15 cellular contexts compared by ENCODE assay signal in the genomic region with DNA sequence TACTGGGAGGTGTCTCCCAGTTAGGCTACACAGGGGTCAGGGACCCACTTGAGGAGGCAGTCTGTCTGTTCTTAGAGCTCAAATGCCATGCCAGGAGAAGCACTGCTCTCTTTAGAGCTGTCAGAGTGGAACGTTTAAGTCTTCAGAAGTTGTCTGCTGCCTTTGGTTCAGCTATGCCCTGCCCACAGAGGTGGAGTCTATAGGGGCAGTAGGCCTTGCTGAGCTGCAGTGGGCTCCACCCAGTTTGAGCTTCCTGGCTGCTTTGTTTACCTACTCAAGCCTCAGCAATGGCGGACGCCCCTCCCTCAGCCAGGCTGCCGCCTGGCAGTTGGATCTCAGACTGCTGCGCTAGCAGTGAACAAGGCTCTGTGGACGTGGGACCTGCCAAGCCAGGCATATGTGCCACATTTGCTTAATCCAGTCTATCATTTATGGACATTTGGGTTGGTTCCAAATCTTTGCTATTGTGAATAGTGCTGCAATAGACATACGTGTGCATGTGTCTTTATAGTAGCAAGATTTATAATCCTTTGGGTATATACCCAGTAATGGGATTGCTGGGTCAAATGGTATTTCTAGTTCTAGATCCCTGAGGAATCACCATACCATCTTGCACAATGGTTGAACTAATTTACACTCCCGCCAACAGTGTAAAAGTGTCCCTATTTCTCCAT. TPM values are rescaled to one million over a fixed set of nuclear protein-coding genes. Genes with fewer than 3 reads are reported as not detected.
A peak's percentile ranks its signal among the peaks of the same experiment; 100 is the strongest.
DNase-seq lines count a peak whose midpoint lies in the region.
"Not testable (repeated sequence)": the region's sequence is repeated elsewhere in the genome, so short reads cannot be mapped to it uniquely, and the experiment has no call there.
"Had no signal": no experiment of that assay in that cellular context is flagged by ENCODE, and none has a peak within 500 bp of the region (broad histone marks: within the 10 kb centered on the region; RNA-seq: fewer than 3 reads in every experiment).

No MANE protein-coding gene starts in this region.

- H3K27me3 ChIP-seq in thymus (ENCODE audit: control insufficient read depth, insufficient read depth), result not testable (repeated sequence)

- peak overlapping the region; percentile 77 for H3K27ac Mint-ChIP-seq in activated CD4-positive, alpha-beta memory T cell treated with anti-CD3 and anti-CD28 coated beads, Interleukin-2, amount 10 ng/mL, durations not matched to agents 7 days and 5 days
- H3K27ac Mint-ChIP-seq in activated naive CD8-positive, alpha-beta T cell treated with anti-CD3 and anti-CD28 coated beads for 36 hours, result peak overlapping the region; percentile 55

- H3K36me3 Mint-ChIP-seq in activated CD4-positive, alpha-beta memory T cell treated with anti-CD3 and anti-CD28 coated beads, Interleukin-2, amount 10 ng/mL, durations not matched to agents 7 days and 5 days (ENCODE audit: low read depth), result peaks cover 20% of the 10 kb centered on the region
- H3K36me3 Mint-ChIP-seq in activated naive CD8-positive, alpha-beta T cell treated with anti-CD3 and anti-CD28 coated beads for 36 hours, result not testable (repeated sequence)

- peaks cover 13% of the 10 kb centered on the region for H3K27me3 Mint-ChIP-seq in activated CD4-positive, alpha-beta memory T cell treated with anti-CD3 and anti-CD28 coated beads, Interleukin-2, amount 10 ng/mL, durations not matched to agents 7 days and 5 days
- H3K27me3 Mint-ChIP-seq in activated naive CD8-positive, alpha-beta T cell treated with anti-CD3 and anti-CD28 coated beads for 36 hours, result not testable (repeated sequence)

- DNase-seq in HT-29 (ENCODE audit: low spot score) (peak; percentile 26), T-helper 22 cell (ENCODE audit: low read depth) (peak; percentile 54), activated T-helper 1 cell treated with Interleukin-2 at 50 U/mL for 16 hours (ENCODE audit: low read depth) (peak; percentile 67), mucosa of gallbladder (ENCODE audit: low spot score) (peak; percentile 53)
- DNase-seq in activated CD4-positive, alpha-beta memory T cell treated with anti-CD3 and anti-CD28 coated beads, Interleukin-2, amount 10 ng/mL, durations not matched to agents 7 days and 5 days, result peak; percentile 81
- DNase-seq in activated naive CD8-positive, alpha-beta T cell treated with anti-CD3 and anti-CD28 coated beads for 36 hours, result peak; percentile 60
- peak; percentile 29 to 63 for DNase-seq in stimulated activated CD4-positive, alpha-beta T cell treated with anti-CD3 and anti-CD28 coated beads, Interleukin-4, amount 100 ng/mL, for 4 hours

- peaks cover 26% of the 10 kb centered on the region for H3K4me1 ChIP-seq in thymus (ENCODE audit: control insufficient read depth, insufficient read depth, low read length)

- not testable (repeated sequence) for H3K9me3 Mint-ChIP-seq in activated CD4-positive, alpha-beta memory T cell treated with anti-CD3 and anti-CD28 coated beads, Interleukin-2, amount 10 ng/mL, durations not matched to agents 7 days and 5 days; activated naive CD8-positive, alpha-beta T cell treated with anti-CD3 and anti-CD28 coated beads for 36 hours

- H3K4me3 ChIP-seq in thymus (ENCODE audit: low read length), result not testable (repeated sequence)

- H3K4me1 Mint-ChIP-seq in activated CD4-positive, alpha-beta memory T cell treated with anti-CD3 and anti-CD28 coated beads, Interleukin-2, amount 10 ng/mL, durations not matched to agents 7 days and 5 days, result peaks cover 41% of the 10 kb centered on the region
- peaks cover 27% of the 10 kb centered on the region for H3K4me1 Mint-ChIP-seq in activated naive CD8-positive, alpha-beta T cell treated with anti-CD3 and anti-CD28 coated beads for 36 hours

- H3K9me3 ChIP-seq in thymus (ENCODE audit: control insufficient read depth), result not testable (repeated sequence)

- not testable (repeated sequence) for H3K36me3 ChIP-seq in thymus (ENCODE audit: control insufficient read depth, insufficient read depth)

- H3K4me3 Mint-ChIP-seq in activated CD4-positive, alpha-beta memory T cell treated with anti-CD3 and anti-CD28 coated beads, Interleukin-2, amount 10 ng/mL, durations not matched to agents 7 days and 5 days, result peak overlapping the region; percentile 44
- H3K4me3 Mint-ChIP-seq in activated naive CD8-positive, alpha-beta T cell treated with anti-CD3 and anti-CD28 coated beads for 36 hours, result peak overlapping the region; percentile 46

- POLR2A ChIA-PET in activated CD4-positive, alpha-beta memory T cell treated with anti-CD3 and anti-CD28 coated beads, Interleukin-2, amount 10 ng/mL, durations not matched to agents 7 days and 5 days (lab: Charles Lee), result interaction anchor here (0.8 to 1.1 kb wide), 3 partner anchors 28 to 490 kb away, joined by 3 to 5 read pairs (median 3); a partner anchor contains a TSS

- WGBS in thymus, result 64% methylated on average over 8 of the region's 8 CpGs

- CTCF ChIA-PET in activated CD4-positive, alpha-beta memory T cell treated with anti-CD3 and anti-CD28 coated beads, Interleukin-2, amount 10 ng/mL, durations not matched to agents 7 days and 5 days (lab: Charles Lee), result interaction anchor here (0.6 to 1.3 kb wide), 3 partner anchors 29 to 1766 kb away, joined by 3 to 5 read pairs (median 3); a partner anchor contains a TSS

- H3K27ac ChIP-seq in thymus (ENCODE audit: low read depth), result peak overlapping the region; percentile 98

RNA-seq across cellular contexts. Expression of a gene that starts 13.7 kb away (rescaled TPM):
- total RNA-seq in HT-29 (2014; rRNA removed; shearing (Covaris generic)), result 14.5 and 17.5 TPM in 2 replicates
- total RNA-seq in activated CD4-positive, alpha-beta memory T cell treated with anti-CD3 and anti-CD28 coated beads, Interleukin-2, amount 10 ng/mL, durations not matched to agents 7 days and 5 days, result 1 to 10 TPM; 2.5 to 2.6 TPM
- 1 to 10 TPM; 3.4 to 4.5 TPM for total RNA-seq in activated naive CD8-positive, alpha-beta T cell treated with anti-CD3 and anti-CD28 coated beads for 36 hours
- 24.3 TPM for total RNA-seq in mucosa of gallbladder
- polyA plus RNA-seq in thymus, result 5.8 TPM

RNA-seq across cellular contexts. Expression of a gene that starts 38.0 kb away (rescaled TPM):
- 0.03 TPM in 1 of 2 replicates, not detected in the other for total RNA-seq in HT-29 (2014; rRNA removed; shearing (Covaris generic))
- not detected for total RNA-seq in activated CD4-positive, alpha-beta memory T cell treated with anti-CD3 and anti-CD28 coated beads, Interleukin-2, amount 10 ng/mL, durations not matched to agents 7 days and 5 days
- total RNA-seq in activated naive CD8-positive, alpha-beta T cell treated with anti-CD3 and anti-CD28 coated beads for 36 hours, result not detected
- 0.12 TPM for total RNA-seq in mucosa of gallbladder
- polyA plus RNA-seq in thymus, result 0.05 TPM
- total RNA-seq: dermis microvascular lymphatic vessel endothelial cell, esophagus mucosa, GM23338, left lobe of liver, SJSA1, subcutaneous adipose tissue, vagina had no signal
- polyA plus RNA-seq: GM23338 had no signal

Comparison
In these comparisons a context has a peak if more than half of its experiments do, and no peak if none do; other contexts are left out.
1. DNase-seq: peak in every context shown above with its lines; median percentile 81 in activated CD4-positive, alpha-beta memory T cell treated with anti-CD3 and anti-CD28 coated beads, Interleukin-2, amount 10 ng/mL, durations not matched to agents 7 days and 5 days; 67 in activated T-helper 1 cell treated with Interleukin-2 at 50 U/mL for 16 hours; 60 in activated naive CD8-positive, alpha-beta T cell treated with anti-CD3 and anti-CD28 coated beads for 36 hours; 54 in T-helper 22 cell; 53 in mucosa of gallbladder; 46 in stimulated activated CD4-positive, alpha-beta T cell treated with anti-CD3 and anti-CD28 coated beads, Interleukin-4, amount 100 ng/mL, for 4 hours; 26 in HT-29.